ENCODE assay signal across 24 cellular contexts in the genomic region with DNA sequence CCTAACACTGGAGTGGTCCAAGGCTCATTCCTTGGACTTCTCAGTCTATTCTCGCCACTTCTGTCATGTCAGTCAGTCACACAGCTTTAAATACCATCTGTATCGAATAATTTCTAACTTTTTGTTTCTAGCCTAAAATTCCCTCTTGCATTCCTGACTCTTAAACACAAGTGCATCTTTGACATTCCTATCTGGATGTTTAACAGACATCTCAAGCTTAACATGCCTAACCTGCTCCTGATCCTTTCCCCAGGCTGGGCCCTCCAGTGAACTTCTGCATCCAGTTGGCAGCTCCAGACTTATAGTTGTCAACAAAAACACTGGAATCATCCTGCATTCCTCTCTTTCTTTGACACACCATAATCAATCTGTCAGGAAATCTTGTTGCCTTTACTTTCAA. TPM values are rescaled to one million over a fixed set of nuclear protein-coding genes. Genes with fewer than 3 reads are reported as not detected.
"Had no signal": no experiment of that assay in that cellular context is flagged by ENCODE, and none has a peak within 500 bp of the region (broad histone marks: within the 10 kb centered on the region; RNA-seq: fewer than 3 reads in every experiment).

No MANE protein-coding gene starts in this region.

- ATAC-seq: activated CD8-positive, alpha-beta T cell treated with anti-CD3 and anti-CD28 coated beads, Interleukin-2, amount 10 ng/mL, durations not matched to agents 7 days and 5 days; Panc1; Right ventricle myocardium inferior had no signal

- H3K36me3 ChIP-seq: adrenal gland had no signal

- H3K4me3 ChIP-seq: adrenal gland had no signal

- H3K9me3 ChIP-seq: adrenal gland, SK-N-SH had no signal

- H3K27ac ChIP-seq: adrenal gland had no signal

- H3K27me3 ChIP-seq: adrenal gland had no signal

- DNase-seq: activated CD4-positive, alpha-beta T cell treated with anti-CD3 and anti-CD28 coated beads for 48 hours; activated CD4-positive, alpha-beta T cell treated with anti-CD3 and anti-CD28 coated beads, Interleukin-2, amount 50 U/mL, for 4 hours; activated CD4-positive, CD25-positive, alpha-beta regulatory T cell treated with anti-CD3 and anti-CD28 coated beads, Interleukin-2, amount 50 U/mL, for 72 hours; activated CD8-positive, alpha-beta memory T cell treated with anti-CD3 and anti-CD28 coated beads, Interleukin-2, amount 50 U/mL, for 48 hours; activated CD8-positive, alpha-beta T cell treated with anti-CD3 and anti-CD28 coated beads, Interleukin-2, amount 10 ng/mL, durations not matched to agents 7 days and 5 days; activated naive CD4-positive, alpha-beta T cell treated with anti-CD3 and anti-CD28 coated beads, Interleukin-2, amount 50 U/mL, for 16 hours; activated naive CD8-positive, alpha-beta T cell treated with anti-CD3 and anti-CD28 coated beads, Interleukin-2, amount 10 ng/mL, durations not matched to agents 7 days and 5 days; activated T-cell treated with anti-CD3 and anti-CD28 coated beads, Interleukin-2, amount 50 U/mL, for 1 hour; adrenal gland; aorta; cerebellar nuclear complex; MM.1S; NCI-H1105; NCI-H1436; NCI-H1694 treated with DMSO at 0.1 percent for 48 hours; NCI-H2029 treated with DMSO at 0.1 percent for 48 hours; NCI-H510A treated with DMSO at 0.1 percent for 48 hours; NK-92 treated with Interleukin-12 subunit alpha and Interleukin-12 subunit beta, amount 100 ng/mL, for 24 hours; RPMI8226; SK-N-SH; T-helper 1 cell had no signal

RNA-seq across cellular contexts. Expression of a gene that starts 4.5 kb away (rescaled TPM):
- total RNA-seq: activated CD8-positive, alpha-beta T cell treated with anti-CD3 and anti-CD28 coated beads, Interleukin-2, amount 10 ng/mL, durations not matched to agents 7 days and 5 days; T-helper 2 cell treated with Interferon-gamma antibody and Interleukin-4, amounts not matched to agents 100 ng/mL and 5 ng/mL, for 36 hours had no signal
